Comparison of ENCODE assay signal across 8 cellular contexts in genomic region chr12:31959051-31959700, GRCh38. TPM values are rescaled to one million over a fixed set of nuclear protein-coding genes. Genes with fewer than 3 reads are reported as not detected.
DNase-seq lines count a peak whose midpoint lies in the region; ATAC-seq and TF ChIP-seq lines count a peak whose summit lies in the region.

Gene RESF1 (plus strand): TSS chr12:31959415. CDS start chr12:31980956, 21,541 bp downstream.

- peak within 1 kb of the TSS; percentile 85 for H3K27ac ChIP-seq in CD4-positive, CD25-positive, alpha-beta regulatory T cell (ENCODE audit: insufficient read depth, low read length, poor library complexity, severe bottlenecking)
- H3K27ac ChIP-seq in duodenal mucosa (ENCODE audit: low read depth, low read length) = peak within 1 kb of the TSS; percentile 81
- H3K27ac ChIP-seq in right lobe of liver = peak within 1 kb of the TSS; percentile 81 to 95 (median 92)

- intact Hi-C loops in activated CD4-positive, alpha-beta memory T cell treated with anti-CD3 and anti-CD28 coated beads for 36 hours (cut with micrococcal nuclease) = loop anchor here (1.0 to 5.0 kb wide), 7 partner anchors 33 to 633 kb away; partner anchors contain the start of genes AMN1, ETFBKMT and SINHCAF
- intact Hi-C loops in right lobe of liver (cut with DNase I) = no loop called here

- H3K9ac ChIP-seq in duodenal mucosa (ENCODE audit: low read depth in 1 of 2, low read length in 2 of 2) = peak within 1 kb of the TSS; percentile 82 to 84

- peak; percentile 77 to 98 (median 87) for DNase-seq in CD4-positive, CD25-positive, alpha-beta regulatory T cell
- peak; percentile 91 for DNase-seq in NCI-H774 (lab: John Stamatoyannopoulos, UW)
- peak; percentile 90 for DNase-seq in activated CD4-positive, alpha-beta memory T cell treated with anti-CD3 and anti-CD28 coated beads for 36 hours
- peak; percentile 93 to 96 (median 94) for DNase-seq in right lobe of liver
- DNase-seq in stimulated activated CD4-positive, alpha-beta T cell treated with anti-CD3 and anti-CD28 coated beads, Interleukin-4, amount 100 ng/mL, for 24 hours = peak; percentile 84

- peaks cover 42% of the 10 kb centered on the region for H3K36me3 Mint-ChIP-seq in CD4-positive, CD25-positive, alpha-beta regulatory T cell
- peaks cover 45% of the 10 kb centered on the region for H3K36me3 Mint-ChIP-seq in activated CD4-positive, alpha-beta memory T cell treated with anti-CD3 and anti-CD28 coated beads for 36 hours

- CTCF ChIA-PET in activated CD4-positive, alpha-beta memory T cell treated with anti-CD3 and anti-CD28 coated beads for 36 hours (lab: Charles Lee) = interaction anchor here (0.8 to 1.9 kb wide), 3 partner anchors 43 to 306 kb away, joined by 3 to 8 read pairs (median 3); no protein-coding TSS in a partner anchor

- 0% methylated on average over 10 of the region's 68 CpGs for WGBS in right lobe of liver (ENCODE audit: insufficient coverage, low coverage, low lambda C conversion rate, missing lambda C conversion rate)

- H3K27me3 Mint-ChIP-seq in CD4-positive, CD25-positive, alpha-beta regulatory T cell = peaks cover 11% of the 10 kb centered on the region
- H3K27me3 Mint-ChIP-seq in activated CD4-positive, alpha-beta memory T cell treated with anti-CD3 and anti-CD28 coated beads for 36 hours = no peaks in the 10 kb centered on the region

- no peaks in the 10 kb centered on the region for H3K9me3 ChIP-seq in CD4-positive, CD25-positive, alpha-beta regulatory T cell (ENCODE audit: control insufficient read depth in 2 of 2, low read length in 2 of 2)
- H3K9me3 ChIP-seq in duodenal mucosa (ENCODE audit: control insufficient read depth in 1 of 2, low read length in 2 of 2) (no peaks in the 10 kb centered on the region), right lobe of liver (no peaks in the 10 kb centered on the region)

- TF ChIP-seq POLR2A in right lobe of liver (IDR thresholded peaks at IDR 0.05) = peak; percentile 92

- peaks cover 0 to 7% (median 2%) of the 10 kb centered on the region in 7 donors for H3K9me3 Mint-ChIP-seq in CD4-positive, CD25-positive, alpha-beta regulatory T cell
- peaks cover 10% of the 10 kb centered on the region for H3K9me3 Mint-ChIP-seq in activated CD4-positive, alpha-beta memory T cell treated with anti-CD3 and anti-CD28 coated beads for 36 hours

- H3K36me3 ChIP-seq in CD4-positive, CD25-positive, alpha-beta regulatory T cell (ENCODE audit: control insufficient read depth, insufficient read depth, low read length) = peaks cover 24% of the 10 kb centered on the region
- H3K36me3 ChIP-seq in duodenal mucosa (ENCODE audit: control insufficient read depth in 1 of 2, insufficient read depth in 2 of 2, low read length in 2 of 2) (peaks cover 2 to 16% of the 10 kb centered on the region in 2 donors), right lobe of liver (peaks cover 0 to 12% (median 5%) of the 10 kb centered on the region in 4 donors)

- peak within 1 kb of the TSS; percentile 98 for H3K4me3 ChIP-seq in CD4-positive, CD25-positive, alpha-beta regulatory T cell (ENCODE audit: low read depth, low read length)
- peak within 1 kb of the TSS; percentile 87 to 97 for H3K4me3 ChIP-seq in duodenal mucosa (ENCODE audit: low read depth in 1 of 2, low read length in 2 of 2)
- H3K4me3 ChIP-seq in right lobe of liver = peak within 1 kb of the TSS; percentile 56 to 83 (median 70)

- H3K4me1 ChIP-seq in CD4-positive, CD25-positive, alpha-beta regulatory T cell (ENCODE audit: control insufficient read depth, insufficient read depth, low read length, poor library complexity, severe bottlenecking) = peaks cover 48% of the 10 kb centered on the region
- H3K4me1 ChIP-seq in duodenal mucosa (ENCODE audit: control insufficient read depth in 1 of 2, insufficient read depth in 2 of 2, low read length in 2 of 2) (peaks cover 23 to 26% of the 10 kb centered on the region in 2 donors), right lobe of liver (peaks cover 0 to 20% (median 7%) of the 10 kb centered on the region in 4 donors)

- no peaks in the 10 kb centered on the region for H3K27me3 ChIP-seq in CD4-positive, CD25-positive, alpha-beta regulatory T cell (ENCODE audit: control insufficient read depth, insufficient read depth, low read length)
- H3K27me3 ChIP-seq in duodenal mucosa (ENCODE audit: control insufficient read depth in 1 of 2, insufficient read depth in 2 of 2, low read length in 2 of 2) = no peaks in the 10 kb centered on the region
- no peaks in the 10 kb centered on the region for H3K27me3 ChIP-seq in right lobe of liver

- no peak for TF ChIP-seq CTCF in right lobe of liver (IDR thresholded peaks at IDR 0.05)

- POLR2A ChIA-PET in activated CD4-positive, alpha-beta memory T cell treated with anti-CD3 and anti-CD28 coated beads for 36 hours (lab: Charles Lee) = interaction anchor here (0.8 to 2.3 kb wide), 14 partner anchors 21 to 300 kb away, joined by 3 to 13 read pairs (median 5); partner anchors contain the start of genes AMN1 and ETFBKMT

- H3K4me1 Mint-ChIP-seq in CD4-positive, CD25-positive, alpha-beta regulatory T cell = peaks cover 12 to 65% (median 56%) of the 10 kb centered on the region in 4 donors
- H3K4me1 Mint-ChIP-seq in activated CD4-positive, alpha-beta memory T cell treated with anti-CD3 and anti-CD28 coated beads for 36 hours (ENCODE audit: low read depth) = peaks cover 68% of the 10 kb centered on the region

- peak within 1 kb of the TSS; percentile 93 to 100 (median 98) for H3K4me3 Mint-ChIP-seq in CD4-positive, CD25-positive, alpha-beta regulatory T cell
- H3K4me3 Mint-ChIP-seq in activated CD4-positive, alpha-beta memory T cell treated with anti-CD3 and anti-CD28 coated beads for 36 hours = peak within 1 kb of the TSS; percentile 95

- peak; percentile 81 to 86 for ATAC-seq in CD4-positive, CD25-positive, alpha-beta regulatory T cell (ENCODE audit: low read depth in 2 of 2)
- ATAC-seq in GM19438 (IDR thresholded peaks at IDR 0.05; ENCODE audit: low read depth, unreplicated experiment) (peak; percentile 86), HG03571 (IDR thresholded peaks at IDR 0.05; ENCODE audit: unreplicated experiment) (peak; percentile 85), right lobe of liver (peak; percentile 93 to 99 (median 96))

- H3K27ac Mint-ChIP-seq in CD4-positive, CD25-positive, alpha-beta regulatory T cell = peak within 1 kb of the TSS; percentile 93 to 99 (median 97)
- H3K27ac Mint-ChIP-seq in activated CD4-positive, alpha-beta memory T cell treated with anti-CD3 and anti-CD28 coated beads for 36 hours = peak within 1 kb of the TSS; percentile 97

RNA-seq across cellular contexts. Expression of gene RESF1, which starts in this region (rescaled TPM):
- 282 TPM for total RNA-seq in CD4-positive, CD25-positive, alpha-beta regulatory T cell
- polyA plus RNA-seq in CD4-positive, CD25-positive, alpha-beta regulatory T cell = 100 to 1,000 TPM; 151 to 203 (median 172) TPM
- 10 to 100 TPM; 62.4 to 67.0 TPM for total RNA-seq in activated CD4-positive, alpha-beta memory T cell treated with anti-CD3 and anti-CD28 coated beads for 36 hours
- total RNA-seq in right lobe of liver = 10 to 100 TPM; 24.0 to 62.5 (median 42.8) TPM

Comparison
In these comparisons a context has a peak if more than half of its experiments do, and no peak if none do; other contexts are left out.
1. Peak in every context shown above with its lines: DNase-seq, ATAC-seq, H3K4me3 ChIP-seq and H3K27ac ChIP-seq.